9 cellular contexts compared by ENCODE assay signal in genomic region chr19:46634045-46634655, GRCh38. TPM values are rescaled to one million over a fixed set of nuclear protein-coding genes. Genes with fewer than 3 reads are reported as not detected.
DNase-seq lines count a peak whose midpoint lies in the region; ATAC-seq, FAIRE-seq and TF ChIP-seq lines count a peak whose summit lies in the region.
"Had no signal": no experiment of that assay in that cellular context is flagged by ENCODE, and none has a peak within 500 bp of the region (broad histone marks: within the 10 kb centered on the region; RNA-seq: fewer than 3 reads in every experiment).

No MANE protein-coding gene starts in this region.

- H3K36me3 ChIP-seq in ES-I3 (ENCODE audit: insufficient read depth, low read length) (no peaks in the 10 kb centered on the region), endothelial cell of umbilical vein (ENCODE audit: control insufficient read depth in 2 of 2, extremely low read depth in 1 of 2, insufficient read depth in 2 of 2, low read length in 2 of 2) (no peaks in the 10 kb centered on the region)

- no peaks in the 10 kb centered on the region for H3K9me1 ChIP-seq in endothelial cell of umbilical vein (replicated peaks; ENCODE audit: control insufficient read depth, extremely low read depth, insufficient read depth, low read length)

- peak overlapping the region; percentile 53 for H2AFZ ChIP-seq in endothelial cell of umbilical vein (ENCODE audit: low read depth, low read length)

- H3K9ac ChIP-seq in ES-I3 (ENCODE audit: low read depth, low read length) (peak overlapping the region; percentile 55; the same call in 1 of the 2 replicates), endothelial cell of umbilical vein (replicated peaks; ENCODE audit: extremely low read depth, insufficient read depth, low read length) (no peak overlapping the region)

- H3K4me1 ChIP-seq in ES-I3 (ENCODE audit: insufficient read depth, low read length) (peaks cover 26% of the 10 kb centered on the region), endothelial cell of umbilical vein (ENCODE audit: control insufficient read depth, extremely low read depth, insufficient read depth, low read length) (peaks cover 2% of the 10 kb centered on the region), mononuclear cell (ENCODE audit: insufficient read depth, low read length) (peaks cover 35% of the 10 kb centered on the region)

- H3K27me3 ChIP-seq in endothelial cell of umbilical vein (ENCODE audit: control insufficient read depth in 2 of 2, insufficient read depth in 2 of 2, low read length in 2 of 2) (peaks cover 0 to 12% of the 10 kb centered on the region in 2 experiments), mononuclear cell (ENCODE audit: insufficient read depth, low read length) (peaks cover 9% of the 10 kb centered on the region)

- dilution Hi-C loops in endothelial cell of umbilical vein (cut with MboI; ENCODE audit: extremely low pct_ligation_motif_present, low sequenced_read_pairs), result no loop called here

- BruUV-seq in endothelial cell of umbilical vein (replicated peaks; lab: Mats Ljungman, UMichigan), result no TSS peak

- peak; percentile 96 for DNase-seq in NCI-H82 (lab: John Stamatoyannopoulos, UW)
- peak; percentile 87 for DNase-seq in activated CD8-positive, alpha-beta memory T cell treated with anti-CD3 and anti-CD28 coated beads, Interleukin-2, amount 50 U/mL, for 1 hour (ENCODE audit: extremely low read depth)
- DNase-seq in endothelial cell of umbilical vein (ENCODE audit: low read depth, low spot score), result peak; percentile 75
- DNase-seq in stimulated activated CD8-positive, alpha-beta memory T cell treated with anti-CD3 and anti-CD28 coated beads, Interleukin-2, amount 100 ng/mL, for 48 hours (ENCODE audit: low read depth in 2 of 2), result peak; percentile 95 to 96

- H3K79me2 ChIP-seq in endothelial cell of umbilical vein (ENCODE audit: control insufficient read depth, insufficient read depth, low read length), result no peaks in the 10 kb centered on the region

- no peaks in the 10 kb centered on the region for H4K20me1 ChIP-seq in endothelial cell of umbilical vein (replicated peaks; ENCODE audit: control insufficient read depth, extremely low read depth, insufficient read depth, low read length)

- H3K4me3 ChIP-seq in endothelial cell of umbilical vein (replicated peaks in 1 of 3; ENCODE audit: insufficient read depth in 1 of 3, low read depth in 1 of 3, low read length in 3 of 3) (peak overlapping the region in 1 of 3 experiments; percentile 32), mononuclear cell (ENCODE audit: low read length) (peak overlapping the region; percentile 2)

- peak overlapping the region; percentile 33 for H3K4me2 ChIP-seq in endothelial cell of umbilical vein (ENCODE audit: insufficient read depth, low read length)

- CTCF ChIA-PET in endothelial cell of umbilical vein (lab: Charles Lee), result interaction anchor here (0.8 to 5.1 kb wide), 4 partner anchors 15 to 28 kb away, joined by 3 to 39 read pairs (median 18); partner anchors contain the start of gene DACT3

- intact Hi-C loops in endothelial cell of umbilical vein (cut with micrococcal nuclease), result loop anchor here (1.0 kb wide), 1 partner anchor 27 kb away; the partner anchor contains the start of gene DACT3

- TF ChIP-seq POLR2A in endothelial cell of umbilical vein (IDR thresholded peaks at IDR 0.05; ENCODE audit: low read depth, low read length), result no peak

- no peak overlapping the region for H3K27ac ChIP-seq in endothelial cell of umbilical vein (ENCODE audit: insufficient read depth, low read depth, low read length)

- FAIRE-seq in endothelial cell of umbilical vein (lab: Jason Lieb, UNC), result peak; percentile 81

- TF ChIP-seq CTCF in endothelial cell of umbilical vein (IDR thresholded peaks at IDR 0.05; ENCODE audit: extremely low read depth in 1 of 2, insufficient read depth in 1 of 2, low read depth in 1 of 2, low read length in 2 of 2), result no peak

- POLR2A ChIA-PET in endothelial cell of umbilical vein (lab: Charles Lee), result no interaction called here

- ATAC-seq in HG03095 (IDR thresholded peaks at IDR 0.05; ENCODE audit: unreplicated experiment) (peak; percentile 29), HG02840 (IDR thresholded peaks at IDR 0.05; ENCODE audit: low FRiP score, unreplicated experiment) (no peak)

- H3K9me3 ChIP-seq in ES-I3 (ENCODE audit: control insufficient read depth, insufficient read depth, low read length) (no peaks in the 10 kb centered on the region), endothelial cell of umbilical vein (replicated peaks; ENCODE audit: control insufficient read depth, insufficient read depth, low read length) (no peaks in the 10 kb centered on the region), mononuclear cell (ENCODE audit: low read depth, low read length) (no peaks in the 10 kb centered on the region)

TF ChIP-seq in endothelial cell of umbilical vein, 7 proteins besides CTCF, POLR2A, EP300 and RAD21:
- TF ChIP-seq EZH2 (IDR thresholded peaks at IDR 0.05; ENCODE audit: borderline replicate concordance, low read depth, low read length, severe bottlenecking) (no peak), MAX (IDR thresholded peaks at IDR 0.05; ENCODE audit: insufficient read depth, insufficient read length) (no peak), MYC (IDR thresholded peaks at IDR 0.05; ENCODE audit: low read depth, low read length) (no peak), JUN (IDR thresholded peaks at IDR 0.05; ENCODE audit: borderline replicate concordance, insufficient read depth, insufficient read length, low read depth) (no peak), GATA2 (IDR thresholded peaks at IDR 0.05; ENCODE audit: insufficient read depth, insufficient read length, low read depth, low read length) (no peak), FOS (IDR thresholded peaks at IDR 0.05; ENCODE audit: borderline replicate concordance, insufficient read depth, low read length) (no peak), POLR2AphosphoS5 (IDR thresholded peaks at IDR 0.05; ENCODE audit: insufficient read depth, low read depth, low read length) (no peak)

RNA-seq across cellular contexts. Expression of gene GNG8, which starts 1.9 kb away (rescaled TPM):
- total RNA-seq in endothelial cell of umbilical vein (not detected in 2 replicates), mononuclear cell (not detected)
- not detected in 2 replicates for polyA plus RNA-seq in endothelial cell of umbilical vein
- polyA plus RNA-seq in endothelial cell of umbilical vein (2011; cell fraction: cytosol; rRNA removed), result not detected in 2 replicates
- not detected in 2 replicates for polyA plus RNA-seq in endothelial cell of umbilical vein (2011; cell fraction: nucleus; rRNA removed)
- polyA plus RNA-seq in endothelial cell of umbilical vein (2012), result not detected in 2 replicates
- not detected in 2 replicates for polyA minus RNA-seq in endothelial cell of umbilical vein
- polyA minus RNA-seq in endothelial cell of umbilical vein (2011; cell fraction: cytosol; rRNA and poly(A)+ RNA removed), result not detected
- polyA minus RNA-seq in endothelial cell of umbilical vein (2011; cell fraction: nucleus; rRNA and poly(A)+ RNA removed), result not detected in 2 replicates
- total RNA-seq: pulmonary artery endothelial cell had no signal

RNA-seq across cellular contexts. Expression of gene PTGIR, which starts 9.3 kb away (rescaled TPM):
- total RNA-seq in endothelial cell of umbilical vein (0.55 and 1.1 TPM in 2 replicates), mononuclear cell (5.8 TPM)
- polyA plus RNA-seq in endothelial cell of umbilical vein, result 2.7 and 3.8 TPM in 2 replicates
- 1.2 and 1.7 TPM in 2 replicates for polyA plus RNA-seq in endothelial cell of umbilical vein (2011; cell fraction: cytosol; rRNA removed)
- polyA plus RNA-seq in endothelial cell of umbilical vein (2011; cell fraction: nucleus; rRNA removed), result 2.7 and 3.8 TPM in 2 replicates
- polyA plus RNA-seq in endothelial cell of umbilical vein (2012), result 0.58 and 1.2 TPM in 2 replicates
- 0.74 and 0.85 TPM in 2 replicates for polyA minus RNA-seq in endothelial cell of umbilical vein
- not detected for polyA minus RNA-seq in endothelial cell of umbilical vein (2011; cell fraction: cytosol; rRNA and poly(A)+ RNA removed)
- polyA minus RNA-seq in endothelial cell of umbilical vein (2011; cell fraction: nucleus; rRNA and poly(A)+ RNA removed), result 0.67 and 1.1 TPM in 2 replicates

RNA-seq across cellular contexts. Expression of gene DACT3, which starts 26.8 kb away (rescaled TPM):
- total RNA-seq in endothelial cell of umbilical vein (0.22 and 0.65 TPM in 2 replicates), mononuclear cell (0.63 TPM)
- polyA plus RNA-seq in endothelial cell of umbilical vein, result 0.76 and 0.83 TPM in 2 replicates
- 0.39 TPM in 2 replicates for polyA plus RNA-seq in endothelial cell of umbilical vein (2011; cell fraction: cytosol; rRNA removed)
- polyA plus RNA-seq in endothelial cell of umbilical vein (2011; cell fraction: nucleus; rRNA removed), result 0.39 and 0.55 TPM in 2 replicates
- polyA plus RNA-seq in endothelial cell of umbilical vein (2012), result 0.37 and 0.90 TPM in 2 replicates
- polyA minus RNA-seq in endothelial cell of umbilical vein, result 0.41 and 0.49 TPM in 2 replicates
- polyA minus RNA-seq in endothelial cell of umbilical vein (2011; cell fraction: cytosol; rRNA and poly(A)+ RNA removed), result not detected
- 0.19 and 0.29 TPM in 2 replicates for polyA minus RNA-seq in endothelial cell of umbilical vein (2011; cell fraction: nucleus; rRNA and poly(A)+ RNA removed)

RNA-seq across cellular contexts. Expression of gene CALM3, which starts 33.0 kb away (rescaled TPM):
- 305 and 351 TPM in 2 replicates for total RNA-seq in endothelial cell of umbilical vein
- polyA plus RNA-seq in endothelial cell of umbilical vein, result 328 and 425 TPM in 2 replicates
- 517 and 647 TPM in 2 replicates for polyA plus RNA-seq in endothelial cell of umbilical vein (2011; cell fraction: cytosol; rRNA removed)
- 277 and 398 TPM in 2 replicates for polyA plus RNA-seq in endothelial cell of umbilical vein (2011; cell fraction: nucleus; rRNA removed)
- 409 and 426 TPM in 2 replicates for polyA plus RNA-seq in endothelial cell of umbilical vein (2012)
- polyA minus RNA-seq in endothelial cell of umbilical vein, result 289 and 292 TPM in 2 replicates
- 34.8 TPM for polyA minus RNA-seq in endothelial cell of umbilical vein (2011; cell fraction: cytosol; rRNA and poly(A)+ RNA removed)
- 41.3 and 50.8 TPM in 2 replicates for polyA minus RNA-seq in endothelial cell of umbilical vein (2011; cell fraction: nucleus; rRNA and poly(A)+ RNA removed)
- total RNA-seq in mononuclear cell, result 199 TPM
